1 cellular context compared by ENCODE assay signal in genomic region chr1:6461538-6462411, GRCh38.
A peak's percentile ranks its signal among the peaks of the same experiment; 100 is the strongest.
TF ChIP-seq lines count a peak whose summit lies in the region.

No MANE protein-coding gene starts in this region.

TF ChIP-seq in HepG2, 621 proteins besides CTCF, POLR2A, EP300 and RAD21 (continued from another document and continues in another):
- TF ChIP-seq ETS1 (CRISPR knock-in tag; IDR thresholded peaks at IDR 0.05) (no peak), ZKSCAN8 (CRISPR knock-in tag; IDR thresholded peaks at IDR 0.05; ENCODE audit: borderline replicate concordance) (no peak), AHDC1 (CRISPR knock-in tag; IDR thresholded peaks at IDR 0.05; ENCODE audit: borderline replicate concordance) (no peak), ZNF318 (CRISPR knock-in tag; IDR thresholded peaks at IDR 0.05) (no peak), TEF (CRISPR knock-in tag; IDR thresholded peaks at IDR 0.05) (no peak), MAFF (IDR thresholded peaks at IDR 0.05; ENCODE audit: low read depth, low read length) (no peak), TFAP4 (IDR thresholded peaks at IDR 0.05; ENCODE audit: borderline replicate concordance, low read depth) (no peak), ZHX1 (CRISPR knock-in tag; IDR thresholded peaks at IDR 0.05; ENCODE audit: low read depth) (no peak), ZNF597 (CRISPR knock-in tag; IDR thresholded peaks at IDR 0.05) (no peak), ZBTB39 (CRISPR knock-in tag; IDR thresholded peaks at IDR 0.05) (no peak; the same call in 1 of the 2 replicates), SSRP1 (CRISPR knock-in tag; IDR thresholded peaks at IDR 0.05) (0 out of 2 replicates have a peak, but pooled peaks have one; percentile 28), ZC3H13 (CRISPR knock-in tag; IDR thresholded peaks at IDR 0.05) (no peak; the same call in none of the 2 replicates), NR2F2 (IDR thresholded peaks at IDR 0.05; ENCODE audit: borderline replicate concordance, low read depth) (no peak), RBFOX2 (IDR thresholded peaks at IDR 0.05; ENCODE audit: low read depth, low read length) (peak; percentile 90), MTF1 (CRISPR knock-in tag; IDR thresholded peaks at IDR 0.05) (no peak), ZNF205 (CRISPR knock-in tag; IDR thresholded peaks at IDR 0.05) (no peak), ZNF788 (CRISPR knock-in tag; IDR thresholded peaks at IDR 0.05; ENCODE audit: borderline replicate concordance) (no peak), KDM5B (CRISPR knock-in tag; IDR thresholded peaks at IDR 0.05; ENCODE audit: borderline replicate concordance) (peak; percentile 40; the same call in 1 of the 2 replicates), ZBTB14 (CRISPR knock-in tag; IDR thresholded peaks at IDR 0.05) (no peak), KLF12 (CRISPR knock-in tag; IDR thresholded peaks at IDR 0.05; ENCODE audit: borderline replicate concordance) (no peak), SMAD3 (CRISPR knock-in tag; IDR thresholded peaks at IDR 0.05) (no peak), ZNF160 (CRISPR knock-in tag; IDR thresholded peaks at IDR 0.05) (peak; percentile 35; the same call in 1 of the 2 replicates), ZNF180 (CRISPR knock-in tag; IDR thresholded peaks at IDR 0.05; ENCODE audit: borderline replicate concordance, low read depth) (no peak), IRF1 (CRISPR knock-in tag; IDR thresholded peaks at IDR 0.05; ENCODE audit: low read depth) (no peak), TBX2 (CRISPR knock-in tag; IDR thresholded peaks at IDR 0.05; ENCODE audit: borderline replicate concordance) (no peak; the same call in 1 of the 2 replicates), ZNF335 (CRISPR knock-in tag; IDR thresholded peaks at IDR 0.05) (no peak), SALL2 (CRISPR knock-in tag; IDR thresholded peaks at IDR 0.05) (no peak), ZNF329 (CRISPR knock-in tag; IDR thresholded peaks at IDR 0.05; ENCODE audit: low read depth) (no peak), ZNF296 (CRISPR knock-in tag; conservative IDR thresholded peaks at IDR 0.05) (no peak)
